In the genomic region with DNA sequence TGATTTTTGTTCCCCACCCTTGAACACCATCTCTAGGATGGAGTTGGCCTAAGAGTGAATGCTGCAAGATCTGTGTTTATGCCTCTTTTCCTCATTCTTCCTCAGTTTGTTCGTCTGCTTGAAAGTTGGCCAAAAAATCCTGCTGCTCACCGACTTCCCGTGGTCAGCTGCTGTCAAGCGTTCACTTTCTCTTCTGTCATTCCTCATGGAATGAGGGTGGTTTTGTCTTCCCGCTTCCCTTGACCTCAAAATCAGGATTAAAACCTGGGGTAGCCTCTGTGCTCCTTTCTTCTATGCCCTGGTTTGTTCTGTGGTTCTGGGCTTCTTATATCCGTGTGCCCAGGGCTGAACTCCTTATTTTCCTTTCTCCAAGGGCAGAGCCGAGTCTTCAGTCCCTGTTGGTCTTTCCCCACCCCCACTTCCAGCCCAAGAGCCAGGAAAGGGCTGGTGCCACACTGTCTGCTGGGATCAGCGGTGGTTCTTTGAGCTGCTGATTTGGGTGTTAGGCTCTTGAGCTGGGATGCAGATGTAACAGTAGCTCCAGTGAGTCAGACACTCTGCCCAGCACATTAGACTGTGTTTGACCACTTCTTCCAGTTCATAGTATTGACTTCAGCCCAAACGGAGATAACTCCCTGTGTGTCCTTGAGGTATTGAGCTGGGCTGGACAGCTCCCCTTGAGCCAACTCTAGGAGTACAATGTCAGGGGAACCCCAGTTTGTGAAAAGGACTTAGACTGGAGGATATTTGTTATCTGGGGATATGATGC, we compare ENCODE assay signal across 8 cellular contexts. TPM values are rescaled to one million over a fixed set of nuclear protein-coding genes. Genes with fewer than 3 reads are reported as not detected.
DNase-seq lines count a peak whose midpoint lies in the region; ATAC-seq and TF ChIP-seq lines count a peak whose summit lies in the region.

No MANE protein-coding gene starts in this region.

- POLR2A ChIA-PET in HEK293T (lab: Yijun Ruan, JAX), result interaction anchor here (1.5 kb wide), 1 partner anchor 30 kb away, joined by 4 read pairs; the partner anchor contains the start of gene MFAP1

- intact Hi-C loops in breast epithelium (cut with DNase I; ENCODE audit: low total_unique reads), result no loop called here

- H3K9me3 Mint-ChIP-seq in IgD-negative memory B cell (no peaks in the 10 kb centered on the region), mesothelial cell of epicardium (no peaks in the 10 kb centered on the region)

- TF ChIP-seq CTCF in AG10803 (conservative IDR thresholded peaks at IDR 0.05; ENCODE audit: low read length) (no peak), breast epithelium (IDR thresholded peaks at IDR 0.05) (no peak), mesothelial cell of epicardium (IDR thresholded peaks at IDR 0.05; ENCODE audit: unreplicated experiment) (no peak)

- peaks cover 31 to 40% (median 36%) of the 10 kb centered on the region in 3 donors for H3K4me1 Mint-ChIP-seq in IgD-negative memory B cell
- H3K4me1 Mint-ChIP-seq in mesothelial cell of epicardium, result peaks cover 30% of the 10 kb centered on the region

- H3K9me3 ChIP-seq in breast epithelium, result no peaks in the 10 kb centered on the region

- TF ChIP-seq POLR2A in breast epithelium (IDR thresholded peaks at IDR 0.05), result no peak

- H3K27ac Mint-ChIP-seq in IgD-negative memory B cell, result peak overlapping the region in 2 of 3 donors; percentile 59 to 80
- H3K27ac Mint-ChIP-seq in mesothelial cell of epicardium, result peak overlapping the region; percentile 99

- no peaks in the 10 kb centered on the region for H3K36me3 ChIP-seq in breast epithelium

- no peaks in the 10 kb centered on the region for H3K27me3 Mint-ChIP-seq in IgD-negative memory B cell
- H3K27me3 Mint-ChIP-seq in mesothelial cell of epicardium (ENCODE audit: low read depth), result no peaks in the 10 kb centered on the region

- no peaks in the 10 kb centered on the region for H3K27me3 ChIP-seq in breast epithelium

- DNase-seq in AG10803 (ENCODE audit: low read depth) (peak; percentile 65), breast epithelium (ENCODE audit: low spot score in 2 of 2) (no peak), mesothelial cell of epicardium (ENCODE audit: low spot score in 2 of 2, unreplicated experiment in 2 of 2) (no peak), MV-4-11 (lab: John Stamatoyannopoulos, UW) (no peak), HEK293T (ENCODE audit: extremely low spot score) (no peak)

- peak overlapping the region in 3 of 4 donors; percentile 7 to 98 (median 98) for H3K4me3 Mint-ChIP-seq in IgD-negative memory B cell
- H3K4me3 Mint-ChIP-seq in mesothelial cell of epicardium, result peak overlapping the region; percentile 99

- ATAC-seq in GM21576 (IDR thresholded peaks at IDR 0.05; ENCODE audit: unreplicated experiment), result no peak
- ATAC-seq in HG02763 (IDR thresholded peaks at IDR 0.05; ENCODE audit: unreplicated experiment), result no peak

- H3K27ac ChIP-seq in breast epithelium, result peak overlapping the region; percentile 97 to 99

- H3K36me3 Mint-ChIP-seq in IgD-negative memory B cell (peaks cover 14% of the 10 kb centered on the region), mesothelial cell of epicardium (peaks cover 27% of the 10 kb centered on the region)

- H3K4me3 ChIP-seq in AG10803 (ENCODE audit: low read length) (peak overlapping the region; percentile 100), breast epithelium (peak overlapping the region in 1 of 3 donors; percentile 89)

- peaks cover 6 to 19% of the 10 kb centered on the region in 2 donors for H3K4me1 ChIP-seq in breast epithelium

- CTCF ChIA-PET in HEK293T (lab: Yijun Ruan, JAX), result no interaction called here

TF ChIP-seq in HEK293T, 16 proteins besides CTCF, POLR2A, EP300 and RAD21:
- TF ChIP-seq BHLHE40 (IDR thresholded peaks at IDR 0.05; ENCODE audit: borderline replicate concordance) (no peak), SUZ12 (IDR thresholded peaks at IDR 0.05) (no peak), LEF1 (IDR thresholded peaks at IDR 0.05; ENCODE audit: borderline replicate concordance) (no peak), TARDBP (IDR thresholded peaks at IDR 0.05) (no peak), FOXM1 (IDR thresholded peaks at IDR 0.05; ENCODE audit: borderline replicate concordance) (no peak)
- TF ChIP-seq, protein P1, sequence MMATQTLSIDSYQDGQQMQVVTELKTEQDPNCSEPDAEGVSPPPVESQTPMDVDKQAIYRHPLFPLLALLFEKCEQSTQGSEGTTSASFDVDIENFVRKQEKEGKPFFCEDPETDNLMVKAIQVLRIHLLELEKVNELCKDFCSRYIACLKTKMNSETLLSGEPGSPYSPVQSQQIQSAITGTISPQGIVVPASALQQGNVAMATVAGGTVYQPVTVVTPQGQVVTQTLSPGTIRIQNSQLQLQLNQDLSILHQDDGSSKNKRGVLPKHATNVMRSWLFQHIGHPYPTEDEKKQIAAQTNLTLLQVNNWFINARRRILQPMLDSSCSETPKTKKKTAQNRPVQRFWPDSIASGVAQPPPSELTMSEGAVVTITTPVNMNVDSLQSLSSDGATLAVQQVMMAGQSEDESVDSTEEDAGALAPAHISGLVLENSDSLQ (IDR thresholded peaks at IDR 0.05), result no peak
TF ChIP-seq in HEK293T: peak in this region for 0.

RNA-seq across cellular contexts. Expression of gene SERF2, which starts 2.3 kb away (rescaled TPM):
- 1,765 TPM for polyA plus RNA-seq in IgD-negative memory B cell
- 100 to 1,000 TPM; 653 to 916 (median 695) TPM for total RNA-seq in breast epithelium
- total RNA-seq in mesothelial cell of epicardium, result 539 to 557 TPM (median 540 TPM) in 3 replicates

RNA-seq across cellular contexts. Expression of gene SERINC4, which starts 5.6 kb away (rescaled TPM):
- 1.1 TPM for polyA plus RNA-seq in IgD-negative memory B cell
- total RNA-seq in breast epithelium, result under 1 TPM in 1 of 3 donors, not detected in 2; 0.16 TPM
- 0.09 to 0.20 TPM (median 0.18 TPM) in 3 replicates for total RNA-seq in mesothelial cell of epicardium

RNA-seq across cellular contexts. Expression of gene HYPK, which starts 5.9 kb away (rescaled TPM):
- polyA plus RNA-seq in IgD-negative memory B cell, result 7.8 TPM
- total RNA-seq in breast epithelium, result 10 to 100 TPM in 2 of 3 donors, 1 to 10 TPM in 1; 9.5 to 17.7 (median 11.2) TPM
- total RNA-seq in mesothelial cell of epicardium, result 15.6 to 21.3 TPM (median 18.6 TPM) in 3 replicates

RNA-seq across cellular contexts. Expression of gene ELL3, which starts 17.7 kb away (rescaled TPM):
- polyA plus RNA-seq in IgD-negative memory B cell, result 9.3 TPM
- 10 to 100 TPM in 1 of 3 donors, 1 to 10 TPM in 2; 5.2 to 14.5 (median 9.0) TPM for total RNA-seq in breast epithelium
- 0.69 to 1.2 TPM (median 0.90 TPM) in 3 replicates for total RNA-seq in mesothelial cell of epicardium

RNA-seq across cellular contexts. Expression of gene MFAP1, which starts 30.0 kb away (rescaled TPM):
- 10.9 TPM for polyA plus RNA-seq in IgD-negative memory B cell
- total RNA-seq in breast epithelium (10 to 100 TPM; 14.4 to 26.3 (median 15.7) TPM), mesothelial cell of epicardium (27.7 to 31.2 TPM (median 30.9 TPM) in 3 replicates)
